In genomic region chr18:28767781-28768211, GRCh38 we compare ENCODE assay signal across 15 cellular contexts.
DNase-seq lines count a peak whose midpoint lies in the region; FAIRE-seq and TF ChIP-seq lines count a peak whose summit lies in the region.
"Had no signal": no experiment of that assay in that cellular context is flagged by ENCODE, and none has a peak within 500 bp of the region (broad histone marks: within the 10 kb centered on the region; RNA-seq: fewer than 3 reads in every experiment).

No MANE protein-coding gene starts in this region.

- no peak overlapping the region for H3K27ac ChIP-seq in neuronal stem cell (replicated peaks; ENCODE audit: low read length)
- H3K27ac ChIP-seq: BLaER1, right atrium auricular region had no signal

- no peaks in the 10 kb centered on the region for H3K4me1 ChIP-seq in neuronal stem cell (ENCODE audit: control insufficient read depth in 2 of 2, insufficient read depth in 1 of 2, low read depth in 1 of 2, low read length in 2 of 2)
- H3K4me1 ChIP-seq: BLaER1, right atrium auricular region had no signal

- no peaks in the 10 kb centered on the region for H3K27me3 ChIP-seq in neuronal stem cell (ENCODE audit: control insufficient read depth in 3 of 3, insufficient read depth in 3 of 3, low read depth in 1 of 3, low read length in 3 of 3)
- H3K27me3 ChIP-seq: BLaER1, right atrium auricular region had no signal

- H3K9ac ChIP-seq in neuronal stem cell (ENCODE audit: low read depth, low read length, poor library complexity): no peak overlapping the region
- H3K9ac ChIP-seq: BLaER1 had no signal

- no peak overlapping the region for H3K14ac ChIP-seq in neuronal stem cell (ENCODE audit: low read length)

- no peak overlapping the region for H3K4me2 ChIP-seq in neuronal stem cell (ENCODE audit: insufficient read depth, low read length, poor library complexity, severe bottlenecking)
- H3K4me2 ChIP-seq: BLaER1 had no signal

- no peak overlapping the region for H4K8ac ChIP-seq in neuronal stem cell (ENCODE audit: low read depth, low read length)

- DNase-seq in AG10803 (ENCODE audit: low read depth) (peak; percentile 74), M059J (ENCODE audit: low read depth) (peak; percentile 67), cardiac fibroblast (ENCODE audit: low read depth in 2 of 2) (peak; percentile 85 to 89), kidney glomerular epithelial cell (lab: John Stamatoyannopoulos, UW) (peak; percentile 53), neuronal stem cell (ENCODE audit: low spot score) (no peak), NCI-H510A (lab: John Stamatoyannopoulos, UW) (no peak), NCI-H748 treated with DMSO at 0.1 percent for 48 hours (lab: John Stamatoyannopoulos, UW) (no peak), frontal cortex (ENCODE audit: low spot score in 2 of 2) (no peak)
- DNase-seq: activated CD8-positive, alpha-beta T cell treated with anti-CD3 and anti-CD28 coated beads, Interleukin-2, amount 10 ng/mL, durations not matched to agents 7 days and 5 days; activated effector memory CD4-positive, alpha-beta T cell treated with anti-CD3 and anti-CD28 coated beads, Interleukin-2, amount 50 U/mL, for 16 hours; NCI-H1048; Right ventricle myocardium superior had no signal

- no CpG with 5 or more reads among the region's 2 CpGs for WGBS in neuronal stem cell (ENCODE audit: extremely low coverage in 2 of 2, insufficient read length in 2 of 2, insufficient replicate concordance in 1 of 2), 2 donors

- no peak overlapping the region for H2BK120ac ChIP-seq in neuronal stem cell (ENCODE audit: low read depth, low read length)

- H2AFZ ChIP-seq in neuronal stem cell (ENCODE audit: low read length): no peak overlapping the region

- no peaks in the 10 kb centered on the region for H3K9me3 ChIP-seq in neuronal stem cell (replicated peaks in 1 of 2; ENCODE audit: control insufficient read depth in 2 of 2, insufficient read depth in 1 of 2, low read depth in 1 of 2, low read length in 2 of 2)
- H3K9me3 ChIP-seq: BLaER1, right atrium auricular region had no signal

- H3K23ac ChIP-seq in neuronal stem cell (ENCODE audit: low read depth, low read length, poor library complexity): no peak overlapping the region

- no peak overlapping the region for H2BK15ac ChIP-seq in neuronal stem cell (ENCODE audit: low read length)

- no peak overlapping the region for H2AK5ac ChIP-seq in neuronal stem cell (ENCODE audit: low read depth, low read length)

- H3K18ac ChIP-seq in neuronal stem cell (ENCODE audit: low read length): no peak overlapping the region

- no peaks in the 10 kb centered on the region for H3K79me1 ChIP-seq in neuronal stem cell (ENCODE audit: low read depth, low read length)

- H3K4me3 ChIP-seq in AG10803 (ENCODE audit: low read length) (no peak overlapping the region), cardiac fibroblast (replicated peaks in 1 of 2; ENCODE audit: low read depth in 2 of 2, low read length in 2 of 2) (no peak overlapping the region), neuronal stem cell (ENCODE audit: low read length in 2 of 2) (no peak overlapping the region)
- H3K4me3 ChIP-seq: BLaER1, right atrium auricular region had no signal

- no peak overlapping the region for H3K4ac ChIP-seq in neuronal stem cell (ENCODE audit: low read length)

- H2BK12ac ChIP-seq in neuronal stem cell (ENCODE audit: low read length): no peak overlapping the region

- no peak for FAIRE-seq in frontal cortex (lab: Jason Lieb, UNC)
- FAIRE-seq: GM18507 had no signal

- no peaks in the 10 kb centered on the region for H3K36me3 ChIP-seq in neuronal stem cell (replicated peaks in 1 of 2; ENCODE audit: control insufficient read depth in 2 of 2, insufficient read depth in 2 of 2, low read length in 2 of 2)
- H3K36me3 ChIP-seq: BLaER1, right atrium auricular region had no signal

- H4K91ac ChIP-seq in neuronal stem cell (ENCODE audit: low read depth, low read length, poor library complexity): no peak overlapping the region

- no peak overlapping the region for H2BK5ac ChIP-seq in neuronal stem cell (ENCODE audit: low read length)

- TF ChIP-seq CTCF in AG10803 (conservative IDR thresholded peaks at IDR 0.05; ENCODE audit: low read length): no peak
- TF ChIP-seq CTCF in cardiac fibroblast (IDR thresholded peaks at IDR 0.05; ENCODE audit: low read depth, low read length): no peak

Comparison
In these comparisons a context has a peak if more than half of its experiments do, and no peak if none do; other contexts are left out.
1. DNase-seq: peak in AG10803 (single experiment), M059J (single experiment), cardiac fibroblast (2 of 2) and kidney glomerular epithelial cell (single experiment); none in neuronal stem cell (single experiment), NCI-H510A (single experiment), NCI-H748 treated with DMSO at 0.1 percent for 48 hours (single experiment) and frontal cortex (0 of 2).